In genomic region chr13:44822291-44822690, GRCh38 we compare ENCODE assay signal across 18 cellular contexts.
"Had no signal": no experiment of that assay in that cellular context is flagged by ENCODE, and none has a peak within 500 bp of the region (broad histone marks: within the 10 kb centered on the region; RNA-seq: fewer than 3 reads in every experiment).

No MANE protein-coding gene starts in this region.

- DNase-seq: effector memory CD8-positive, alpha-beta T cell; gastrocnemius medialis; glutamatergic neuron; islet precursor cell; mammary epithelial cell; mucosa of descending colon; psoas muscle; small intestine; stimulated activated CD4-positive, alpha-beta T cell treated with anti-CD3 and anti-CD28 coated beads, Interleukin-1b, Interleukin-23, amount 100 ng/mL, for 48 hours; stimulated activated CD4-positive, alpha-beta T cell treated with anti-CD3 and anti-CD28 coated beads, Interleukin-4, amount 100 ng/mL, for 24 hours; stimulated activated naive CD8-positive, alpha-beta T cell treated with anti-CD3 and anti-CD28 coated beads, Interleukin-15, amount 100 ng/mL, for 72 hours; substantia nigra; trophoblast cell had no signal

- ATAC-seq: effector memory CD8-positive, alpha-beta T cell; gastrocnemius medialis; left lobe of liver; mucosa of descending colon; psoas muscle; stimulated activated memory B cell treated with anti-CD40 and anti-IgM and Interleukin-4, amounts not matched to agents 10 μg/mL and 1 μg/mL and 100 μg/mL, for 72 hours; stimulated activated naive CD8-positive, alpha-beta T cell treated with anti-CD3 and anti-CD28 coated beads, Interleukin-15, amount 100 ng/mL, for 72 hours had no signal

- H3K4me1 ChIP-seq: esophagus muscularis mucosa, gastrocnemius medialis, psoas muscle had no signal

- H3K27me3 ChIP-seq: esophagus muscularis mucosa, gastrocnemius medialis had no signal

- H3K27ac ChIP-seq: epithelial cell of prostate, esophagus muscularis mucosa, gastrocnemius medialis, psoas muscle had no signal

- H3K36me3 ChIP-seq: esophagus muscularis mucosa, gastrocnemius medialis had no signal

- H3K4me3 ChIP-seq: esophagus muscularis mucosa, gastrocnemius medialis, mucosa of descending colon, psoas muscle had no signal

- H3K9me3 ChIP-seq: esophagus muscularis mucosa, gastrocnemius medialis, mucosa of descending colon, psoas muscle had no signal

- FAIRE-seq: colon, small intestine had no signal
